In genomic region chr18:57141208-57142129, GRCh38 we compare ENCODE assay signal across 17 cellular contexts. TPM values are rescaled to one million over a fixed set of nuclear protein-coding genes. Genes with fewer than 3 reads are reported as not detected.
DNase-seq lines count a peak whose midpoint lies in the region; ATAC-seq, FAIRE-seq and TF ChIP-seq lines count a peak whose summit lies in the region.
"Had no signal": no experiment of that assay in that cellular context is flagged by ENCODE, and none has a peak within 500 bp of the region (broad histone marks: within the 10 kb centered on the region; RNA-seq: fewer than 3 reads in every experiment).

No MANE protein-coding gene starts in this region.

- peaks cover 0 to 2% of the 10 kb centered on the region in 2 experiments; a peak in 1 of 4 replicates for H3K9me3 ChIP-seq in H1 (ENCODE audit: insufficient read depth in 2 of 2, low read depth in 1 of 2, low read length in 1 of 2)
- H3K9me3 ChIP-seq: thoracic aorta had no signal

- no peak overlapping the region for H2BK15ac ChIP-seq in H1 (ENCODE audit: low read length)

- no peaks in the 10 kb centered on the region for H3K27me3 ChIP-seq in H1 (replicated peaks in 1 of 4; ENCODE audit: control insufficient read depth in 3 of 4, extremely low read depth in 1 of 4, insufficient read depth in 3 of 4, low read length in 3 of 4)

- no peak overlapping the region for H3K4me3 ChIP-seq in H1 (ENCODE audit: extremely low read depth in 1 of 4, insufficient read depth in 2 of 4, low read depth in 3 of 4, low read length in 4 of 4)
- H3K4me3 ChIP-seq: spleen, thoracic aorta had no signal

- no peak for FAIRE-seq in H1 (lab: Jason Lieb, UNC)

- H3K36me3 Mint-ChIP-seq in activated naive CD4-positive, alpha-beta T cell treated with anti-CD3 and anti-CD28 coated beads for 36 hours (ENCODE audit: low read depth): no peaks in the 10 kb centered on the region
- no peaks in the 10 kb centered on the region for H3K36me3 Mint-ChIP-seq in activated T-helper 2 cell treated with anti-CD3 and anti-CD28 coated beads, Interferon-gamma antibody, Interleukin-2, Interleukin-4, amounts not matched to agents 10 μg/mL and 5 μg/mL and 100 μg/mL, durations not matched to agents 14 hours and 24 hours and 36 hours (ENCODE audit: low read depth)
- H3K36me3 Mint-ChIP-seq: activated naive CD4-positive, alpha-beta T cell treated with anti-CD3 and anti-CD28 coated beads, Interleukin-2, amount 50 U/mL, for 24 hours; CD4-positive, CD25-positive, alpha-beta regulatory T cell had no signal

- H3K9me3 Mint-ChIP-seq in activated naive CD4-positive, alpha-beta T cell treated with anti-CD3 and anti-CD28 coated beads for 36 hours: no peaks in the 10 kb centered on the region
- H3K9me3 Mint-ChIP-seq in activated T-helper 2 cell treated with anti-CD3 and anti-CD28 coated beads, Interferon-gamma antibody, Interleukin-2, Interleukin-4, amounts not matched to agents 10 μg/mL and 5 μg/mL and 100 μg/mL, durations not matched to agents 14 hours and 24 hours and 36 hours: no peaks in the 10 kb centered on the region
- H3K9me3 Mint-ChIP-seq: activated naive CD4-positive, alpha-beta T cell treated with anti-CD3 and anti-CD28 coated beads, Interleukin-2, amount 50 U/mL, for 24 hours had no signal

- peak overlapping the region; percentile 77; the same call in 1 of the 2 replicates for H2AFZ ChIP-seq in H1 (ENCODE audit: low read length)

- no peak for TF ChIP-seq POLR2A in H1 (IDR thresholded peaks at IDR 0.05; ENCODE audit: control extremely low read depth in 1 of 2, low read depth in 2 of 2, low read length in 2 of 2)

- H3K9ac ChIP-seq in H1 (replicated peaks in 1 of 4; ENCODE audit: extremely low read depth in 1 of 4, low read depth in 3 of 4, low read length in 3 of 4): no peak overlapping the region; a peak in 1 of 7 replicates

- no peak overlapping the region for H4K91ac ChIP-seq in H1 (replicated peaks; ENCODE audit: insufficient read length, low read length)

- no peak overlapping the region for H3K14ac ChIP-seq in H1 (ENCODE audit: insufficient read length)

- H3K27me3 Mint-ChIP-seq in activated naive CD4-positive, alpha-beta T cell treated with anti-CD3 and anti-CD28 coated beads for 36 hours (ENCODE audit: low read depth): peaks cover 3% of the 10 kb centered on the region
- no peaks in the 10 kb centered on the region for H3K27me3 Mint-ChIP-seq in activated T-helper 2 cell treated with anti-CD3 and anti-CD28 coated beads, Interferon-gamma antibody, Interleukin-2, Interleukin-4, amounts not matched to agents 10 μg/mL and 5 μg/mL and 100 μg/mL, durations not matched to agents 14 hours and 24 hours and 36 hours (ENCODE audit: low read depth)

- H3K27ac ChIP-seq in H1 (ENCODE audit: low read depth, low read length): no peak overlapping the region
- H3K27ac ChIP-seq: spleen, thoracic aorta had no signal

- H2BK20ac ChIP-seq in H1 (ENCODE audit: low read length): no peak overlapping the region

- TF ChIP-seq RAD21 in H1 (IDR thresholded peaks at IDR 0.05 in 1 of 2, conservative IDR thresholded peaks at IDR 0.05 in 1 of 2; ENCODE audit: low read depth in 2 of 2, low read length in 2 of 2): no peak

- no peak overlapping the region for H2BK120ac ChIP-seq in H1 (replicated peaks; ENCODE audit: low read depth, low read length)

- no peaks in the 10 kb centered on the region for H3K4me1 ChIP-seq in H1 (replicated peaks in 1 of 4; ENCODE audit: control insufficient read depth in 3 of 4, insufficient read depth in 4 of 4, low read length in 3 of 4)
- H3K4me1 ChIP-seq: spleen had no signal

- POLR2A ChIA-PET in H1 (lab: Charles Lee; ENCODE audit: partially characterized antibody): no interaction called here

- no peak overlapping the region for H3K4me3 Mint-ChIP-seq in activated naive CD4-positive, alpha-beta T cell treated with anti-CD3 and anti-CD28 coated beads for 36 hours
- no peak overlapping the region for H3K4me3 Mint-ChIP-seq in activated T-helper 2 cell treated with anti-CD3 and anti-CD28 coated beads, Interferon-gamma antibody, Interleukin-2, Interleukin-4, amounts not matched to agents 10 μg/mL and 5 μg/mL and 100 μg/mL, durations not matched to agents 14 hours and 24 hours and 36 hours (ENCODE audit: low read depth)
- H3K4me3 Mint-ChIP-seq: activated naive CD4-positive, alpha-beta T cell treated with anti-CD3 and anti-CD28 coated beads, Interleukin-2, amount 50 U/mL, for 24 hours; CD4-positive, CD25-positive, alpha-beta regulatory T cell had no signal

- no peak overlapping the region for H3K4ac ChIP-seq in H1 (replicated peaks; ENCODE audit: insufficient read length, low read depth, low read length)

- DNase-seq in LoVo (ENCODE audit: low spot score) (peak; percentile 4), NCI-H774 (lab: John Stamatoyannopoulos, UW) (peak; percentile 78), H1 (ENCODE audit: low read depth in 1 of 2, low spot score in 2 of 2) (no peak), renal cortical epithelial cell (ENCODE audit: low read depth) (peak; percentile 33), NCI-H2196 treated with DMSO at 0.1 percent for 48 hours (lab: John Stamatoyannopoulos, UW; ENCODE audit: unreplicated experiment) (no peak)
- no peak for DNase-seq in activated naive CD4-positive, alpha-beta T cell treated with anti-CD3 and anti-CD28 coated beads for 36 hours
- DNase-seq in activated T-helper 2 cell treated with anti-CD3 and anti-CD28 coated beads, Interferon-gamma antibody, Interleukin-2, Interleukin-4, amounts not matched to agents 10 μg/mL and 5 μg/mL and 100 μg/mL, durations not matched to agents 14 hours and 24 hours and 36 hours (ENCODE audit: low spot score): no peak
- DNase-seq: CD4-positive, CD25-positive, alpha-beta regulatory T cell; central memory CD4-positive, alpha-beta T cell; NCI-H524; occipital lobe; spleen had no signal

- no peak for ATAC-seq in HG02970 (IDR thresholded peaks at IDR 0.05; ENCODE audit: low FRiP score, unreplicated experiment)

- no peak overlapping the region for H3K23ac ChIP-seq in H1 (ENCODE audit: insufficient read length)

- intact Hi-C loops in activated naive CD4-positive, alpha-beta T cell treated with anti-CD3 and anti-CD28 coated beads for 36 hours (cut with micrococcal nuclease): no loop called here
- intact Hi-C loops in activated T-helper 2 cell treated with anti-CD3 and anti-CD28 coated beads, Interferon-gamma antibody, Interleukin-2, Interleukin-4, amounts not matched to agents 10 μg/mL and 5 μg/mL and 100 μg/mL, durations not matched to agents 14 hours and 24 hours and 36 hours (cut with micrococcal nuclease): no loop called here

- H3K56ac ChIP-seq in H1 (replicated peaks; ENCODE audit: insufficient read length, low read depth, low read length): no peak overlapping the region

- no peak overlapping the region for H3K4me2 ChIP-seq in H1 (ENCODE audit: insufficient read depth in 1 of 2, low read depth in 2 of 2, low read length in 2 of 2)

- no peak for TF ChIP-seq EP300 in H1 (IDR thresholded peaks at IDR 0.05; ENCODE audit: borderline replicate concordance in 1 of 2, low read depth in 2 of 2, low read length in 2 of 2)

- no peaks in the 10 kb centered on the region for H3K79me2 ChIP-seq in H1 (ENCODE audit: control insufficient read depth in 1 of 2, insufficient read depth in 2 of 2, low read length in 2 of 2)

- no peaks in the 10 kb centered on the region for H3K4me1 Mint-ChIP-seq in activated naive CD4-positive, alpha-beta T cell treated with anti-CD3 and anti-CD28 coated beads for 36 hours (ENCODE audit: low read depth)
- H3K4me1 Mint-ChIP-seq in activated T-helper 2 cell treated with anti-CD3 and anti-CD28 coated beads, Interferon-gamma antibody, Interleukin-2, Interleukin-4, amounts not matched to agents 10 μg/mL and 5 μg/mL and 100 μg/mL, durations not matched to agents 14 hours and 24 hours and 36 hours (ENCODE audit: low read depth): no peaks in the 10 kb centered on the region
- H3K4me1 Mint-ChIP-seq: activated naive CD4-positive, alpha-beta T cell treated with anti-CD3 and anti-CD28 coated beads, Interleukin-2, amount 50 U/mL, for 24 hours; CD4-positive, CD25-positive, alpha-beta regulatory T cell had no signal

- H2BK5ac ChIP-seq in H1 (ENCODE audit: low read depth, low read length): no peak overlapping the region

- CTCF ChIA-PET in H1 (lab: Charles Lee; ENCODE audit: partially characterized antibody): no interaction called here
- CTCF ChIA-PET in activated naive CD4-positive, alpha-beta T cell treated with anti-CD3 and anti-CD28 coated beads for 36 hours (lab: Charles Lee): no interaction called here

- H4K20me1 ChIP-seq in H1 (replicated peaks in 1 of 2; ENCODE audit: control insufficient read depth in 1 of 2, insufficient read depth in 2 of 2, low read length in 2 of 2): no peaks in the 10 kb centered on the region

- H4K8ac ChIP-seq in H1 (ENCODE audit: extremely low read depth, insufficient read depth, low read length): no peak overlapping the region

- no peaks in the 10 kb centered on the region for H3K23me2 ChIP-seq in H1 (ENCODE audit: low read depth, low read length)

- no peaks in the 10 kb centered on the region for H3K36me3 ChIP-seq in H1 (ENCODE audit: control insufficient read depth in 2 of 4, insufficient read depth in 4 of 4, low read length in 3 of 4)
- H3K36me3 ChIP-seq: spleen, thoracic aorta had no signal

- no peak for TF ChIP-seq CTCF in H1 (IDR thresholded peaks at IDR 0.05; ENCODE audit: control extremely low read depth in 1 of 3, insufficient read depth in 1 of 3, low read depth in 1 of 3, low read length in 3 of 3)

- H2BK12ac ChIP-seq in H1 (ENCODE audit: low read depth, low read length): no peak overlapping the region

- no peak overlapping the region for H4K5ac ChIP-seq in H1 (ENCODE audit: insufficient read length, low read depth, low read length)

- no peaks in the 10 kb centered on the region for H3K79me1 ChIP-seq in H1 (ENCODE audit: low read depth, low read length)

- no peak overlapping the region for H2AK5ac ChIP-seq in H1 (ENCODE audit: low read depth, low read length)

- H3K18ac ChIP-seq in H1 (ENCODE audit: extremely low read depth, low read length): no peak overlapping the region

- WGBS in H1 (ENCODE audit: extremely low coverage in 1 of 2, insufficient coverage in 1 of 2, insufficient read length in 1 of 2, insufficient replicate concordance in 2 of 2, low coverage in 1 of 2, low lambda C conversion rate in 2 of 2, missing lambda C conversion rate in 1 of 2), 2 experiments: 91% methylated on average over 10 of the region's 10 CpGs; no CpG with 5 or more reads in 1 of the 2 experiments

- H3K27ac Mint-ChIP-seq in activated naive CD4-positive, alpha-beta T cell treated with anti-CD3 and anti-CD28 coated beads for 36 hours: no peak overlapping the region
- H3K27ac Mint-ChIP-seq in activated T-helper 2 cell treated with anti-CD3 and anti-CD28 coated beads, Interferon-gamma antibody, Interleukin-2, Interleukin-4, amounts not matched to agents 10 μg/mL and 5 μg/mL and 100 μg/mL, durations not matched to agents 14 hours and 24 hours and 36 hours: no peak overlapping the region
- H3K27ac Mint-ChIP-seq: activated naive CD4-positive, alpha-beta T cell treated with anti-CD3 and anti-CD28 coated beads, Interleukin-2, amount 50 U/mL, for 24 hours; CD4-positive, CD25-positive, alpha-beta regulatory T cell had no signal

RNA-seq across cellular contexts. Expression of gene BOD1L2, which starts 5.4 kb away (rescaled TPM):
- not detected in 2 replicates for total RNA-seq in H1 (2021; fragmentation: NEBNext Ultra II Directional; extraction: Animal tissue kit (Norgen Biotek cat#: 25700))
- not detected in 2 replicates for polyA plus RNA-seq in H1 (2011; rRNA removed)
- polyA plus RNA-seq in H1 (2011; cell fraction: cytosol; rRNA removed): not detected
- 0.07 TPM for polyA plus RNA-seq in H1 (2011; cell fraction: nucleus; rRNA removed)
- not detected in 4 replicates for polyA plus RNA-seq in H1 (2012, experiment 1 of 2)
- polyA plus RNA-seq in H1 (2012, experiment 2 of 2): not detected
- polyA plus RNA-seq in H1 (2013, experiment 1 of 2): not detected
- not detected for polyA plus RNA-seq in H1 (2013, experiment 2 of 2)
- 0.06 TPM in 1 of 2 replicates, not detected in the other for polyA minus RNA-seq in H1 (2011; rRNA and poly(A)+ RNA removed)
- not detected for polyA minus RNA-seq in H1 (2011; cell fraction: cytosol; rRNA and poly(A)+ RNA removed)
- polyA minus RNA-seq in H1 (2011; cell fraction: nucleus; rRNA and poly(A)+ RNA removed): 0.20 TPM
- not detected in 2 replicates for total RNA-seq in renal cortical epithelial cell
- total RNA-seq in activated naive CD4-positive, alpha-beta T cell treated with anti-CD3 and anti-CD28 coated beads for 36 hours: not detected
- not detected in 2 replicates for total RNA-seq in activated T-helper 2 cell treated with anti-CD3 and anti-CD28 coated beads, Interferon-gamma antibody, Interleukin-2, Interleukin-4, amounts not matched to agents 10 μg/mL and 5 μg/mL and 100 μg/mL, durations not matched to agents 14 hours and 24 hours and 36 hours
- total RNA-seq: activated CD8-positive, alpha-beta memory T cell treated with anti-CD3 and anti-CD28 coated beads for 36 hours; CD4-positive, CD25-positive, alpha-beta regulatory T cell; occipital lobe; SK-MEL-5; spleen; thoracic aorta had no signal
- polyA plus RNA-seq: CD4-positive, CD25-positive, alpha-beta regulatory T cell; spleen had no signal

Comparison
In these comparisons a context has a peak if more than half of its experiments do, and no peak if none do; other contexts are left out.
1. DNase-seq: peak in LoVo (single experiment), NCI-H774 (single experiment) and renal cortical epithelial cell (single experiment); none in H1 (0 of 2), NCI-H2196 treated with DMSO at 0.1 percent for 48 hours (single experiment), activated naive CD4-positive, alpha-beta T cell treated with anti-CD3 and anti-CD28 coated beads for 36 hours (single experiment) and activated T-helper 2 cell treated with anti-CD3 and anti-CD28 coated beads, Interferon-gamma antibody, Interleukin-2, Interleukin-4, amounts not matched to agents 10 μg/mL and 5 μg/mL and 100 μg/mL, durations not matched to agents 14 hours and 24 hours and 36 hours (single experiment).